In the genomic region with DNA sequence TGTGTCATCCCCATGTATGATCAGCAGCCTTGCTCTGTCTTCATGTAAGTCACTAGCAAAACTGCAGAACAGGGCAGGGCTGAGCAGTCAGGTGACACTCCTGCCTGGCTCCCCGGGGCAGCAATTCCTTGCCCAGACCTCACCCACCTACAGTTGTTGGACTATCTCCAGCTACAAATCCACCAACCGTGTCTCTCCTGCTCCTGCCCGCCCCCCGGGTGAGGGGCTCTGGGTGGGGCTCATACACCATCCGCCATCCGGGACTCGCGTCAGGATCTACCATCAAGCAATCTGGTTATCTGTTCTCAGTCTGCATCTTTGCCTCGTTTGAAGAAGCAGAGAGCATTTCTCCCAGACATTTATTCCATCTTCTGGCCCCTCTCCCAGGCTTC, we compare ENCODE assay signal across 24 cellular contexts. TPM values are rescaled to one million over a fixed set of nuclear protein-coding genes. Genes with fewer than 3 reads are reported as not detected.
A peak's percentile ranks its signal among the peaks of the same experiment; 100 is the strongest.
DNase-seq lines count a peak whose midpoint lies in the region; FAIRE-seq and TF ChIP-seq lines count a peak whose summit lies in the region.
"Had no signal": no experiment of that assay in that cellular context is flagged by ENCODE, and none has a peak within 500 bp of the region (broad histone marks: within the 10 kb centered on the region; RNA-seq: fewer than 3 reads in every experiment).

No MANE protein-coding gene starts in this region.

- TF ChIP-seq CTCF in HFFc6 (IDR thresholded peaks at IDR 0.05) (no peak), endothelial cell of umbilical vein (IDR thresholded peaks at IDR 0.05; ENCODE audit: extremely low read depth in 1 of 2, insufficient read depth in 1 of 2, low read depth in 1 of 2, low read length in 2 of 2) (no peak), neural progenitor cell (IDR thresholded peaks at IDR 0.05) (no peak)

- no peaks in the 10 kb centered on the region for H4K20me1 ChIP-seq in endothelial cell of umbilical vein (replicated peaks; ENCODE audit: control insufficient read depth, extremely low read depth, insufficient read depth, low read length)
- H4K20me1 ChIP-seq in neural progenitor cell (ENCODE audit: low read depth), result no peaks in the 10 kb centered on the region

- POLR2A ChIA-PET in endothelial cell of umbilical vein (lab: Charles Lee), result no interaction called here
- POLR2A ChIA-PET in activated CD4-positive, alpha-beta memory T cell treated with anti-CD3 and anti-CD28 coated beads, Interleukin-2, amount 10 ng/mL, durations not matched to agents 7 days and 5 days (lab: Charles Lee), result no interaction called here

- no TSS peak for BruUV-seq in endothelial cell of umbilical vein (replicated peaks; lab: Mats Ljungman, UMichigan)

- H3K27me3 Mint-ChIP-seq in HFFc6 (ENCODE audit: insufficient read depth) (peaks cover 2% of the 10 kb centered on the region), neural progenitor cell (ENCODE audit: insufficient read depth, low read depth) (peaks cover 10% of the 10 kb centered on the region)
- H3K27me3 Mint-ChIP-seq in activated CD4-positive, alpha-beta memory T cell treated with anti-CD3 and anti-CD28 coated beads, Interleukin-2, amount 10 ng/mL, durations not matched to agents 7 days and 5 days, result peaks cover 19% of the 10 kb centered on the region
- H3K27me3 Mint-ChIP-seq: activated B cell treated with CpG ODN at 0.5 μM for 24 hours; activated CD4-positive, alpha-beta memory T cell treated with anti-CD3 and anti-CD28 coated beads for 36 hours had no signal

- no peak for TF ChIP-seq POLR2A in endothelial cell of umbilical vein (IDR thresholded peaks at IDR 0.05; ENCODE audit: low read depth, low read length)

- peak overlapping the region; percentile 18 for H3K9ac ChIP-seq in endothelial cell of umbilical vein (replicated peaks; ENCODE audit: extremely low read depth, insufficient read depth, low read length)
- no peak overlapping the region for H3K9ac ChIP-seq in neural progenitor cell

- H3K27ac ChIP-seq in ACC112 (ENCODE audit: low read depth, low read length) (peak overlapping the region; percentile 84), endothelial cell of umbilical vein (ENCODE audit: insufficient read depth, low read depth, low read length) (peak overlapping the region; percentile 19), neural progenitor cell (no peak overlapping the region)
- H3K27ac ChIP-seq: breast epithelium had no signal

- intact Hi-C loops in endothelial cell of umbilical vein (cut with micrococcal nuclease), result loop anchor here (1.0 to 2.0 kb wide), 4 partner anchors 13 to 193 kb away; a partner anchor contains a TSS

- dilution Hi-C loops in endothelial cell of umbilical vein (cut with MboI; ENCODE audit: extremely low pct_ligation_motif_present, low sequenced_read_pairs), result no loop called here

- H3K4me1 ChIP-seq in ACC112 (ENCODE audit: control insufficient read depth, insufficient read depth, low read length, unreplicated experiment) (peaks cover 17% of the 10 kb centered on the region), endothelial cell of umbilical vein (ENCODE audit: control insufficient read depth, extremely low read depth, insufficient read depth, low read length) (peaks cover 15% of the 10 kb centered on the region), neural progenitor cell (peaks cover 13% of the 10 kb centered on the region)
- H3K4me1 ChIP-seq: adrenal gland, breast epithelium had no signal

- H3K36me3 Mint-ChIP-seq in HFFc6 (ENCODE audit: low read depth), result peaks cover 22% of the 10 kb centered on the region
- no peaks in the 10 kb centered on the region for H3K36me3 Mint-ChIP-seq in neural progenitor cell
- no peaks in the 10 kb centered on the region for H3K36me3 Mint-ChIP-seq in activated CD4-positive, alpha-beta memory T cell treated with anti-CD3 and anti-CD28 coated beads, Interleukin-2, amount 10 ng/mL, durations not matched to agents 7 days and 5 days (ENCODE audit: low read depth)
- H3K36me3 Mint-ChIP-seq: activated CD4-positive, alpha-beta memory T cell treated with anti-CD3 and anti-CD28 coated beads for 36 hours; stimulated activated effector memory CD8-positive, alpha-beta T cell treated with anti-CD3 and anti-CD28 coated beads, Interleukin-12 subunit alpha, Interleukin-12 subunit beta, amount 100 ng/mL, for 72 hours had no signal

- peaks cover 28% of the 10 kb centered on the region for H3K4me1 Mint-ChIP-seq in HFFc6 (ENCODE audit: low read depth)
- peaks cover 15% of the 10 kb centered on the region for H3K4me1 Mint-ChIP-seq in neural progenitor cell
- H3K4me1 Mint-ChIP-seq in activated CD4-positive, alpha-beta memory T cell treated with anti-CD3 and anti-CD28 coated beads, Interleukin-2, amount 10 ng/mL, durations not matched to agents 7 days and 5 days, result no peaks in the 10 kb centered on the region
- H3K4me1 Mint-ChIP-seq: activated B cell treated with CpG ODN at 0.5 μM for 24 hours; stimulated activated effector memory CD8-positive, alpha-beta T cell treated with anti-CD3 and anti-CD28 coated beads, Interleukin-12 subunit alpha, Interleukin-12 subunit beta, amount 100 ng/mL, for 72 hours had no signal

- H3K27me3 ChIP-seq in ACC112 (ENCODE audit: insufficient read depth, low read length), result no peaks in the 10 kb centered on the region
- H3K27me3 ChIP-seq in endothelial cell of umbilical vein (ENCODE audit: control insufficient read depth in 2 of 2, insufficient read depth in 2 of 2, low read length in 2 of 2), result peaks cover 3 to 6% of the 10 kb centered on the region in 2 experiments
- no peaks in the 10 kb centered on the region for H3K27me3 ChIP-seq in neural progenitor cell
- H3K27me3 ChIP-seq: adrenal gland, breast epithelium had no signal

- H3K9me3 Mint-ChIP-seq in HFFc6 (peaks cover 20% of the 10 kb centered on the region), neural progenitor cell (peaks cover 22% of the 10 kb centered on the region)
- H3K9me3 Mint-ChIP-seq in activated CD4-positive, alpha-beta memory T cell treated with anti-CD3 and anti-CD28 coated beads, Interleukin-2, amount 10 ng/mL, durations not matched to agents 7 days and 5 days, result no peaks in the 10 kb centered on the region
- H3K9me3 Mint-ChIP-seq: stimulated activated effector memory CD8-positive, alpha-beta T cell treated with anti-CD3 and anti-CD28 coated beads, Interleukin-12 subunit alpha, Interleukin-12 subunit beta, amount 100 ng/mL, for 72 hours had no signal

- H3K79me2 ChIP-seq in ACC112 (ENCODE audit: control insufficient read depth, insufficient read depth, low read length, unreplicated experiment) (no peaks in the 10 kb centered on the region), endothelial cell of umbilical vein (ENCODE audit: control insufficient read depth, insufficient read depth, low read length) (no peaks in the 10 kb centered on the region), neural progenitor cell (ENCODE audit: low read depth) (no peaks in the 10 kb centered on the region)

- peak overlapping the region; percentile 55 for H2AFZ ChIP-seq in ACC112 (ENCODE audit: low read length, unreplicated experiment)
- no peak overlapping the region for H2AFZ ChIP-seq in endothelial cell of umbilical vein (ENCODE audit: low read depth, low read length)
- H2AFZ ChIP-seq in neural progenitor cell (replicated peaks), result no peak overlapping the region

- H3K9me1 ChIP-seq in endothelial cell of umbilical vein (replicated peaks; ENCODE audit: control insufficient read depth, extremely low read depth, insufficient read depth, low read length), result no peaks in the 10 kb centered on the region

- H3F3A ChIP-seq in neural progenitor cell (ENCODE audit: low read depth), result peaks cover 8% of the 10 kb centered on the region

- peaks cover 3% of the 10 kb centered on the region; the same call in 1 of the 2 replicates for H3K36me3 ChIP-seq in ACC112 (ENCODE audit: insufficient read depth, low read length)
- H3K36me3 ChIP-seq in endothelial cell of umbilical vein (ENCODE audit: control insufficient read depth in 2 of 2, extremely low read depth in 1 of 2, insufficient read depth in 2 of 2, low read length in 2 of 2), result no peaks in the 10 kb centered on the region
- H3K36me3 ChIP-seq in neural progenitor cell, result no peaks in the 10 kb centered on the region
- H3K36me3 ChIP-seq: adrenal gland, breast epithelium had no signal

- H3K4me3 ChIP-seq in ACC112 (ENCODE audit: low read depth, low read length) (peak overlapping the region; percentile 48), endothelial cell of umbilical vein (replicated peaks in 1 of 3; ENCODE audit: insufficient read depth in 1 of 3, low read depth in 1 of 3, low read length in 3 of 3) (no peak overlapping the region), neural progenitor cell (no peak overlapping the region)
- H3K4me3 ChIP-seq: adrenal gland, breast epithelium had no signal

- H3K27ac Mint-ChIP-seq in HFFc6 (peak overlapping the region; percentile 92), neural progenitor cell (no peak overlapping the region)
- H3K27ac Mint-ChIP-seq in activated CD4-positive, alpha-beta memory T cell treated with anti-CD3 and anti-CD28 coated beads, Interleukin-2, amount 10 ng/mL, durations not matched to agents 7 days and 5 days, result no peak overlapping the region
- H3K27ac Mint-ChIP-seq: activated B cell treated with CpG ODN at 0.5 μM for 24 hours; activated CD4-positive, alpha-beta memory T cell treated with anti-CD3 and anti-CD28 coated beads for 36 hours; progenitor cell of endocrine pancreas; stimulated activated effector memory CD8-positive, alpha-beta T cell treated with anti-CD3 and anti-CD28 coated beads, Interleukin-12 subunit alpha, Interleukin-12 subunit beta, amount 100 ng/mL, for 72 hours had no signal

- H3K4me3 Mint-ChIP-seq in HFFc6 (peak overlapping the region; percentile 79), neural progenitor cell (no peak overlapping the region)
- no peak overlapping the region for H3K4me3 Mint-ChIP-seq in activated CD4-positive, alpha-beta memory T cell treated with anti-CD3 and anti-CD28 coated beads, Interleukin-2, amount 10 ng/mL, durations not matched to agents 7 days and 5 days
- H3K4me3 Mint-ChIP-seq: activated B cell treated with CpG ODN at 0.5 μM for 24 hours; activated CD4-positive, alpha-beta memory T cell treated with anti-CD3 and anti-CD28 coated beads for 36 hours; stimulated activated effector memory CD8-positive, alpha-beta T cell treated with anti-CD3 and anti-CD28 coated beads, Interleukin-12 subunit alpha, Interleukin-12 subunit beta, amount 100 ng/mL, for 72 hours had no signal

- H3K4me2 ChIP-seq in endothelial cell of umbilical vein (ENCODE audit: insufficient read depth, low read length), result no peak overlapping the region
- peak overlapping the region; percentile 63 for H3K4me2 ChIP-seq in neural progenitor cell

- no peak for DNase-seq in HFFc6
- no peak for DNase-seq in endothelial cell of umbilical vein (ENCODE audit: low read depth, low spot score)
- no peak for DNase-seq in neural progenitor cell (ENCODE audit: low spot score)
- DNase-seq in SKM-1 treated with dmso at 0.1 percent for 144 hours (lab: John Stamatoyannopoulos, UW; ENCODE audit: unreplicated experiment), result no peak
- DNase-seq in NCI-H748 (lab: John Stamatoyannopoulos, UW; ENCODE audit: unreplicated experiment), result no peak
- DNase-seq in NCI-H446 (lab: John Stamatoyannopoulos, UW), result no peak
- no peak for DNase-seq in activated CD4-positive, alpha-beta memory T cell treated with anti-CD3 and anti-CD28 coated beads, Interleukin-2, amount 10 ng/mL, durations not matched to agents 7 days and 5 days
- DNase-seq: activated B cell treated with CpG ODN at 0.5 μM for 24 hours; activated CD4-positive, alpha-beta memory T cell treated with anti-CD3 and anti-CD28 coated beads for 36 hours; activated T-cell treated with anti-CD3 and anti-CD28 coated beads for 4 hours; cortex of kidney; Kasumi-1; NCI-H187; RPMI8226; stimulated activated CD4-positive, alpha-beta T cell treated with anti-CD3 and anti-CD28 coated beads, Interleukin-2, amount 100 ng/mL, for 24 hours; T-helper 9 cell had no signal

- no peaks in the 10 kb centered on the region for H3K9me3 ChIP-seq in endothelial cell of umbilical vein (replicated peaks; ENCODE audit: control insufficient read depth, insufficient read depth, low read length)
- peaks cover 10% of the 10 kb centered on the region for H3K9me3 ChIP-seq in neural progenitor cell (ENCODE audit: low read depth)
- H3K9me3 ChIP-seq: adrenal gland had no signal

- FAIRE-seq in endothelial cell of umbilical vein (lab: Jason Lieb, UNC), result no peak
- FAIRE-seq: endometrium, G401.6 had no signal

- CTCF ChIA-PET in endothelial cell of umbilical vein (lab: Charles Lee), result interaction anchor here (1.0 kb wide), 1 partner anchor 26 kb away, joined by 4 read pairs; no protein-coding TSS in a partner anchor
- CTCF ChIA-PET in activated CD4-positive, alpha-beta memory T cell treated with anti-CD3 and anti-CD28 coated beads, Interleukin-2, amount 10 ng/mL, durations not matched to agents 7 days and 5 days (lab: Charles Lee), result no interaction called here

RNA-seq across cellular contexts. Expression of a gene that starts 13.5 kb away (rescaled TPM):
- 10 to 100 TPM; 40.2 to 46.1 (median 41.9) TPM for total RNA-seq in HFFc6 (2021; fragmentation: NEBNext Ultra II Directional; extraction: Animal tissue kit (Norgen Biotek cat#: 25700))
- 0.13 and 0.51 TPM in 2 replicates for total RNA-seq in endothelial cell of umbilical vein
- 0.02 TPM in 1 of 2 replicates, not detected in the other for polyA plus RNA-seq in endothelial cell of umbilical vein
- 0.01 TPM in 1 of 2 replicates, not detected in the other for polyA plus RNA-seq in endothelial cell of umbilical vein (2011; cell fraction: cytosol; rRNA removed)
- 0.01 TPM in 1 of 2 replicates, not detected in the other for polyA plus RNA-seq in endothelial cell of umbilical vein (2011; cell fraction: nucleus; rRNA removed)
- polyA plus RNA-seq in endothelial cell of umbilical vein (2012), result not detected in 2 replicates
- not detected in 2 replicates for polyA minus RNA-seq in endothelial cell of umbilical vein
- 0.51 TPM for polyA minus RNA-seq in endothelial cell of umbilical vein (2011; cell fraction: cytosol; rRNA and poly(A)+ RNA removed)
- polyA minus RNA-seq in endothelial cell of umbilical vein (2011; cell fraction: nucleus; rRNA and poly(A)+ RNA removed), result not detected in 2 replicates
- 9.4 and 39.6 TPM in 2 replicates for total RNA-seq in neural progenitor cell (ENCODE audit: low replicate concordance)
- total RNA-seq in activated CD4-positive, alpha-beta memory T cell treated with anti-CD3 and anti-CD28 coated beads, Interleukin-2, amount 10 ng/mL, durations not matched to agents 7 days and 5 days, result under 1 TPM; 0.43 to 0.75 TPM
- total RNA-seq: activated B cell treated with CpG ODN at 0.5 μM for 24 hours; activated CD4-positive, alpha-beta memory T cell treated with anti-CD3 and anti-CD28 coated beads for 36 hours; mononuclear cell had no signal
